ENCODE assay signal across 1 cellular context in genomic region chr1:200525167-200526123, GRCh38.
TF ChIP-seq lines count a peak whose summit lies in the region.

No MANE protein-coding gene starts in this region.

TF ChIP-seq in SK-N-SH treated with all-trans-retinoic acid at 6 μM for 48 hours, 23 proteins besides CTCF, POLR2A, EP300 and RAD21 (continued from another document):
- TF ChIP-seq CREB5 (CRISPR knock-in tag; IDR thresholded peaks at IDR 0.05; ENCODE audit: low read depth) (no peak), ESRRG (CRISPR knock-in tag; IDR thresholded peaks at IDR 0.05) (no peak), RARB (CRISPR knock-in tag; IDR thresholded peaks at IDR 0.05) (no peak), ZNF565 (CRISPR knock-in tag; conservative IDR thresholded peaks at IDR 0.05; ENCODE audit: low read depth) (no peak), SNAI2 (CRISPR knock-in tag; IDR thresholded peaks at IDR 0.05) (no peak), OSR1 (CRISPR knock-in tag; IDR thresholded peaks at IDR 0.05) (no peak), ZFP30 (CRISPR knock-in tag; IDR thresholded peaks at IDR 0.05) (no peak), ZNF8 (CRISPR knock-in tag; IDR thresholded peaks at IDR 0.05) (no peak), TCF4 (CRISPR knock-in tag; IDR thresholded peaks at IDR 0.05; ENCODE audit: borderline replicate concordance) (no peak), ISL1 (CRISPR knock-in tag; IDR thresholded peaks at IDR 0.05) (no peak), GLIS3 (CRISPR knock-in tag; IDR thresholded peaks at IDR 0.05) (no peak)
